Comparison of ENCODE assay signal across 27 cellular contexts in the genomic region with DNA sequence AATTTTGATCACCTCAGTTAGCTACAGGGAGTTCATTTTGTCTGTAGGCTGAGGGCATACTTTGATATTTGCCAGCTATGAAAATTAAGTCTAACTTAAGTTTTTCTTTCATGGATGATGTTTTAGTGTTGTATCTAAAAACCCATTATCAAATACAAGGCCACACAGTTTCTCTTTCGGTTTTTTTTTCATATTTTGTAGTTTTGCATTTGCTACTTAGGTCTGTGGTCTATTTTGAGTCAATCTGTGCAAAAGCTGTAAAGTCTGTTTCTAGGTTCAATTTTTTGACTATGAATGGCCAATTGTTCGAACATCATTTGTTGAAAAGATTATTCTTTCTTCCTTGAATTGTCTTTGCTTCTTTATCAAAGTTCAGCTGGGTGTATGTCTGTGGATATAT.
"Had no signal": no experiment of that assay in that cellular context is flagged by ENCODE, and none has a peak within 500 bp of the region (broad histone marks: within the 10 kb centered on the region; RNA-seq: fewer than 3 reads in every experiment).

No MANE protein-coding gene starts in this region.

- H3K27me3 ChIP-seq: neutrophil, right lobe of liver, sigmoid colon, suprapubic skin, testis, tibial artery, transverse colon, upper lobe of right lung, uterus had no signal

- H3K9me3 ChIP-seq: neutrophil, pancreas, prostate gland, right lobe of liver, sigmoid colon, suprapubic skin, testis, tibial artery, transverse colon, upper lobe of right lung, uterus had no signal

- FAIRE-seq: pancreas, small intestine had no signal

- H3K4me1 ChIP-seq: pancreas, prostate gland, right lobe of liver, suprapubic skin, testis, tibial artery, transverse colon, upper lobe of right lung, uterus had no signal

- H3K36me3 ChIP-seq: neutrophil, pancreas, prostate gland, right lobe of liver, sigmoid colon, suprapubic skin, tibial artery, transverse colon, upper lobe of right lung, uterus had no signal

- ATAC-seq: naive thymus-derived CD8-positive, alpha-beta T cell; natural killer cell treated with Interleukin-12 subunit alpha and Interleukin-12 subunit beta and Interleukin-15 and Interleukin-18, amount 100 ng/mL, for 72 hours; pancreas; right cardiac atrium; right lobe of liver; stimulated activated memory B cell treated with anti-CD40 and anti-IgM and Interleukin-4, amounts not matched to agents 10 μg/mL and 1 μg/mL and 100 μg/mL, for 72 hours; stimulated activated naive CD8-positive, alpha-beta T cell treated with anti-CD3 and anti-CD28 coated beads, Interleukin-15, amount 100 ng/mL, for 72 hours; stimulated activated naive CD8-positive, alpha-beta T cell treated with anti-CD3 and anti-CD28 coated beads, Interleukin-15, Interleukin-2, amounts not matched to agents 100 U/mL and 50 U/mL, for 24 hours; upper lobe of right lung had no signal

- DNase-seq: naive thymus-derived CD8-positive, alpha-beta T cell; nephron progenitor cell; nucleus accumbens; pancreas; right cardiac atrium; right lobe of liver; sigmoid colon; small intestine; stimulated activated CD4-positive, alpha-beta T cell treated with anti-CD3 and anti-CD28 coated beads, Interleukin-15, amount 100 ng/mL, for 24 hours; stimulated activated CD4-positive, alpha-beta T cell treated with anti-CD3 and anti-CD28 coated beads, Interleukin-2, amount 100 ng/mL, for 24 hours; stimulated activated CD4-positive, alpha-beta T cell treated with anti-CD3 and anti-CD28 coated beads, Interleukin-2, amount 100 ng/mL, for 48 hours; stimulated activated CD4-positive, alpha-beta T cell treated with anti-CD3 and anti-CD28 coated beads, Interleukin-4, amount 100 ng/mL, for 4 hours; stimulated activated CD8-positive, alpha-beta memory T cell treated with anti-CD3 and anti-CD28 coated beads, Interleukin-4, amount 100 ng/mL, for 48 hours; stimulated activated naive CD4-positive, alpha-beta T cell; stimulated activated naive CD8-positive, alpha-beta T cell treated with anti-CD3 and anti-CD28 coated beads, Interleukin-15, amount 100 ng/mL, for 72 hours; stimulated activated naive CD8-positive, alpha-beta T cell treated with anti-CD3 and anti-CD28 coated beads, Interleukin-15, Interleukin-2, amounts not matched to agents 100 U/mL and 50 U/mL, for 24 hours; substantia nigra; testis; tibial artery; transverse colon; upper lobe of right lung; uterus had no signal

- H3K4me3 ChIP-seq: pancreas, prostate gland, right lobe of liver, sigmoid colon, suprapubic skin, testis, tibial artery, transverse colon, upper lobe of right lung, uterus had no signal

- H3K27ac ChIP-seq: neutrophil, pancreas, prostate gland, right lobe of liver, sigmoid colon, suprapubic skin, testis, tibial artery, transverse colon, upper lobe of right lung, uterus had no signal
